In genomic region chr20:8608470-8608869, GRCh38 we compare ENCODE assay signal across 21 cellular contexts.
DNase-seq lines count a peak whose midpoint lies in the region; ATAC-seq, FAIRE-seq and TF ChIP-seq lines count a peak whose summit lies in the region.
"Had no signal": no experiment of that assay in that cellular context is flagged by ENCODE, and none has a peak within 500 bp of the region (broad histone marks: within the 10 kb centered on the region; RNA-seq: fewer than 3 reads in every experiment).

No MANE protein-coding gene starts in this region.

- H3K9me3 Mint-ChIP-seq in CD4-positive, alpha-beta T cell = peaks cover 3% of the 10 kb centered on the region
- H3K9me3 Mint-ChIP-seq: GM23338 had no signal

- WGBS in A549 (ENCODE audit: missing lambda C conversion rate) = 27% methylated on average over 1 of the region's 1 CpG
- 77 to 86% methylated on average over 1 of the region's 1 CpG for WGBS in sigmoid colon, 2 donors

- H3K36me3 ChIP-seq in sigmoid colon = no peaks in the 10 kb centered on the region
- H3K36me3 ChIP-seq: BE2C had no signal

- H3K4me2 ChIP-seq in A549 = no peak overlapping the region
- H3K4me2 ChIP-seq: GM23338 had no signal

- H3K27ac ChIP-seq in A549 (no peak overlapping the region), sigmoid colon (no peak overlapping the region)
- H3K27ac ChIP-seq in CD4-positive, alpha-beta T cell (ENCODE audit: low read depth, low read length) = no peak overlapping the region
- H3K27ac ChIP-seq: C4-2B had no signal

- TF ChIP-seq RAD21 in A549 (conservative IDR thresholded peaks at IDR 0.05 in 1 of 2, IDR thresholded peaks at IDR 0.05 in 1 of 2) = no peak

- H3K27me3 Mint-ChIP-seq in CD4-positive, alpha-beta T cell = no peaks in the 10 kb centered on the region
- H3K27me3 Mint-ChIP-seq: CD4-positive, alpha-beta memory T cell had no signal

- intact Hi-C loops in sigmoid colon (cut with DNase I) = no loop called here
- intact Hi-C loops in CD4-positive, alpha-beta T cell (cut with DNase I, micrococcal nuclease) = no loop called here

- no peak overlapping the region for H3K4me3 Mint-ChIP-seq in CD4-positive, alpha-beta T cell
- H3K4me3 Mint-ChIP-seq: CD4-positive, alpha-beta memory T cell; GM23338 had no signal

- TF ChIP-seq POLR2A in A549 (IDR thresholded peaks at IDR 0.05; ENCODE audit: low read length) = no peak
- no peak for TF ChIP-seq POLR2A in sigmoid colon (IDR thresholded peaks at IDR 0.05)

- no peak for ATAC-seq in A549
- no peak for ATAC-seq in CD4-positive, alpha-beta T cell (ENCODE audit: poor library complexity)
- ATAC-seq: GM23338 had no signal

- H3K4me1 Mint-ChIP-seq in CD4-positive, alpha-beta T cell (ENCODE audit: low read depth) = no peaks in the 10 kb centered on the region
- H3K4me1 Mint-ChIP-seq: GM23338 had no signal

- H3K27me3 ChIP-seq in sigmoid colon = no peaks in the 10 kb centered on the region
- no peaks in the 10 kb centered on the region for H3K27me3 ChIP-seq in CD4-positive, alpha-beta T cell (ENCODE audit: control insufficient read depth, insufficient read depth, low read length)
- H3K27me3 ChIP-seq: BE2C had no signal

- CTCF ChIA-PET in A549 (lab: Yijun Ruan, JAX) = interaction anchor here (1.3 to 1.4 kb wide), 2 partner anchors 15 to 17 kb away, joined by 3 read pairs; no protein-coding TSS in a partner anchor
- CTCF ChIA-PET in CD4-positive, alpha-beta T cell (lab: Charles Lee) = no interaction called here

- H3K4me3 ChIP-seq in A549 (no peak overlapping the region), sigmoid colon (no peak overlapping the region)
- H3K4me3 ChIP-seq: GM23338 had no signal

- H3K4me1 ChIP-seq in A549 (no peaks in the 10 kb centered on the region), sigmoid colon (peaks cover 0 to 7% (median 2%) of the 10 kb centered on the region in 4 donors)
- H3K4me1 ChIP-seq: BE2C had no signal

- H3K36me3 Mint-ChIP-seq in CD4-positive, alpha-beta T cell (ENCODE audit: low read depth) = no peaks in the 10 kb centered on the region

- H3K27ac Mint-ChIP-seq in CD4-positive, alpha-beta T cell = no peak overlapping the region
- H3K27ac Mint-ChIP-seq: CD4-positive, alpha-beta memory T cell; GM23338 had no signal

- POLR2A ChIA-PET in A549 (lab: Yijun Ruan, JAX) = no interaction called here
- POLR2A ChIA-PET in CD4-positive, alpha-beta T cell (lab: Charles Lee) = no interaction called here

- DNase-seq in A549 (ENCODE audit: low read depth in 1 of 2, low spot score in 1 of 2) (no peak), EH (ENCODE audit: low read depth) (peak; percentile 52), amniotic epithelial cell (ENCODE audit: low read depth) (peak; percentile 6), hepatic stellate cell (ENCODE audit: low spot score) (peak; percentile 5), NCI-H146 treated with DMSO at 0.1 percent for 48 hours (lab: John Stamatoyannopoulos, UW; ENCODE audit: unreplicated experiment) (no peak), sigmoid colon (no peak), COLO668 (lab: John Stamatoyannopoulos, UW; ENCODE audit: unreplicated experiment) (no peak)
- DNase-seq in CD4-positive, alpha-beta T cell = no peak
- DNase-seq: 8988T; BE2C; Calu3; CD4-positive, alpha-beta memory T cell; DMS79 treated with DMSO at 0.1 percent for 48 hours; EL; HCEC 1CT; KG1 had no signal

- H3K9me3 ChIP-seq in A549 (no peaks in the 10 kb centered on the region), sigmoid colon (no peaks in the 10 kb centered on the region)
- H3K9me3 ChIP-seq in CD4-positive, alpha-beta T cell (ENCODE audit: control insufficient read depth, low read length) = no peaks in the 10 kb centered on the region
- H3K9me3 ChIP-seq: BE2C had no signal

- TF ChIP-seq CTCF in A549 (IDR thresholded peaks at IDR 0.05) (no peak), sigmoid colon (IDR thresholded peaks at IDR 0.05) (no peak)
- TF ChIP-seq CTCF in CD4-positive, alpha-beta T cell (IDR thresholded peaks at IDR 0.05) = no peak

- FAIRE-seq in A549 (lab: Jason Lieb, UNC) = peak; percentile 46
- FAIRE-seq: GM12892, GM18507, H54 had no signal

- no peak for TF ChIP-seq EP300 in A549 (IDR thresholded peaks at IDR 0.05)
- TF ChIP-seq EP300 in sigmoid colon (IDR thresholded peaks at IDR 0.05) = no peak

TF ChIP-seq in A549, 52 proteins besides CTCF, POLR2A, EP300 and RAD21 (continues in another document):
- no peak for TF ChIP-seq ESRRA (IDR thresholded peaks at IDR 0.05; ENCODE audit: borderline replicate concordance, low read length)
- no peak for TF ChIP-seq BCL3 (IDR thresholded peaks at IDR 0.05)
- TF ChIP-seq, protein P1, sequence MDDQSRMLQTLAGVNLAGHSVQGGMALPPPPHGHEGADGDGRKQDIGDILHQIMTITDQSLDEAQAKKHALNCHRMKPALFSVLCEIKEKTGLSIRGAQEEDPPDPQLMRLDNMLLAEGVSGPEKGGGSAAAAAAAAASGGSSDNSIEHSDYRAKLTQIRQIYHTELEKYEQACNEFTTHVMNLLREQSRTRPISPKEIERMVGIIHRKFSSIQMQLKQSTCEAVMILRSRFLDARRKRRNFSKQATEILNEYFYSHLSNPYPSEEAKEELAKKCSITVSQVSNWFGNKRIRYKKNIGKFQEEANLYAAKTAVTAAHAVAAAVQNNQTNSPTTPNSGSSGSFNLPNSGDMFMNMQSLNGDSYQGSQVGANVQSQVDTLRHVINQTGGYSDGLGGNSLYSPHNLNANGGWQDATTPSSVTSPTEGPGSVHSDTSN (IDR thresholded peaks at IDR 0.05) = no peak
- no peak for TF ChIP-seq MYC (IDR thresholded peaks at IDR 0.05; ENCODE audit: borderline replicate concordance, low read length)
- TF ChIP-seq, protein P2, sequence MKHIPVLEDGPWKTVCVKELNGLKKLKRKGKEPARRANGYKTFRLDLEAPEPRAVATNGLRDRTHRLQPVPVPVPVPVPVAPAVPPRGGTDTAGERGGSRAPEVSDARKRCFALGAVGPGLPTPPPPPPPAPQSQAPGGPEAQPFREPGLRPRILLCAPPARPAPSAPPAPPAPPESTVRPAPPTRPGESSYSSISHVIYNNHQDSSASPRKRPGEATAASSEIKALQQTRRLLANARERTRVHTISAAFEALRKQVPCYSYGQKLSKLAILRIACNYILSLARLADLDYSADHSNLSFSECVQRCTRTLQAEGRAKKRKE (CRISPR knock-in tag; IDR thresholded peaks at IDR 0.05; ENCODE audit: low read depth) = no peak
- no peak for TF ChIP-seq RNF2 (IDR thresholded peaks at IDR 0.05; ENCODE audit: borderline replicate concordance, low read depth)
- no peak for TF ChIP-seq CHD2 (IDR thresholded peaks at IDR 0.05; ENCODE audit: low read length, partially characterized antibody)
- no peak for TF ChIP-seq ZNF302 (CRISPR knock-in tag; IDR thresholded peaks at IDR 0.05)
- TF ChIP-seq HOXA7 (CRISPR knock-in tag; IDR thresholded peaks at IDR 0.05) = no peak
- TF ChIP-seq PHF8 (IDR thresholded peaks at IDR 0.05; ENCODE audit: borderline replicate concordance, low read depth) = no peak
- TF ChIP-seq, protein P3, sequence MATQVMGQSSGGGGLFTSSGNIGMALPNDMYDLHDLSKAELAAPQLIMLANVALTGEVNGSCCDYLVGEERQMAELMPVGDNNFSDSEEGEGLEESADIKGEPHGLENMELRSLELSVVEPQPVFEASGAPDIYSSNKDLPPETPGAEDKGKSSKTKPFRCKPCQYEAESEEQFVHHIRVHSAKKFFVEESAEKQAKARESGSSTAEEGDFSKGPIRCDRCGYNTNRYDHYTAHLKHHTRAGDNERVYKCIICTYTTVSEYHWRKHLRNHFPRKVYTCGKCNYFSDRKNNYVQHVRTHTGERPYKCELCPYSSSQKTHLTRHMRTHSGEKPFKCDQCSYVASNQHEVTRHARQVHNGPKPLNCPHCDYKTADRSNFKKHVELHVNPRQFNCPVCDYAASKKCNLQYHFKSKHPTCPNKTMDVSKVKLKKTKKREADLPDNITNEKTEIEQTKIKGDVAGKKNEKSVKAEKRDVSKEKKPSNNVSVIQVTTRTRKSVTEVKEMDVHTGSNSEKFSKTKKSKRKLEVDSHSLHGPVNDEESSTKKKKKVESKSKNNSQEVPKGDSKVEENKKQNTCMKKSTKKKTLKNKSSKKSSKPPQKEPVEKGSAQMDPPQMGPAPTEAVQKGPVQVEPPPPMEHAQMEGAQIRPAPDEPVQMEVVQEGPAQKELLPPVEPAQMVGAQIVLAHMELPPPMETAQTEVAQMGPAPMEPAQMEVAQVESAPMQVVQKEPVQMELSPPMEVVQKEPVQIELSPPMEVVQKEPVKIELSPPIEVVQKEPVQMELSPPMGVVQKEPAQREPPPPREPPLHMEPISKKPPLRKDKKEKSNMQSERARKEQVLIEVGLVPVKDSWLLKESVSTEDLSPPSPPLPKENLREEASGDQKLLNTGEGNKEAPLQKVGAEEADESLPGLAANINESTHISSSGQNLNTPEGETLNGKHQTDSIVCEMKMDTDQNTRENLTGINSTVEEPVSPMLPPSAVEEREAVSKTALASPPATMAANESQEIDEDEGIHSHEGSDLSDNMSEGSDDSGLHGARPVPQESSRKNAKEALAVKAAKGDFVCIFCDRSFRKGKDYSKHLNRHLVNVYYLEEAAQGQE (IDR thresholded peaks at IDR 0.05) = no peak
- no peak for TF ChIP-seq RCOR1 (IDR thresholded peaks at IDR 0.05; ENCODE audit: low read depth, low read length)
- no peak for TF ChIP-seq CBX8 (IDR thresholded peaks at IDR 0.05)
- no peak for TF ChIP-seq HMGXB4 (CRISPR knock-in tag; IDR thresholded peaks at IDR 0.05; ENCODE audit: borderline replicate concordance)
- no peak for TF ChIP-seq SREBF2 (IDR thresholded peaks at IDR 0.05)
- TF ChIP-seq RFX5 (IDR thresholded peaks at IDR 0.05) = no peak

Comparison
In these comparisons a context has a peak if more than half of its experiments do, and no peak if none do; other contexts are left out.
1. DNase-seq: peak in EH (single experiment), amniotic epithelial cell (single experiment) and hepatic stellate cell (single experiment); none in A549 (0 of 2), NCI-H146 treated with DMSO at 0.1 percent for 48 hours (single experiment), sigmoid colon (single experiment), CD4-positive, alpha-beta T cell (0 of 10) and COLO668 (single experiment).